Comparison of ENCODE assay signal across 24 cellular contexts in genomic region chr5:173768891-173769290, GRCh38.
"Had no signal": no experiment of that assay in that cellular context is flagged by ENCODE, and none has a peak within 500 bp of the region (broad histone marks: within the 10 kb centered on the region; RNA-seq: fewer than 3 reads in every experiment).

No MANE protein-coding gene starts in this region.

- H3K4me2 ChIP-seq: neural progenitor cell had no signal

- DNase-seq: colonic mucosa; dermis blood vessel endothelial cell; esophagus squamous epithelium; foreskin fibroblast; hypothalamus; kidney glomerular epithelial cell; lower lobe of right lung; mesenchymal stem cell; midbrain; nucleus accumbens; retina; sigmoid colon; stimulated activated CD4-positive, alpha-beta T cell treated with anti-CD3 and anti-CD28 coated beads, Interleukin-2, amount 100 ng/mL, for 24 hours; stimulated activated CD4-positive, alpha-beta T cell treated with anti-CD3 and anti-CD28 coated beads, Interleukin-4, amount 100 ng/mL, for 4 hours; stimulated activated naive CD4-positive, alpha-beta T cell; stomach; substantia nigra; trophoblast cell had no signal

- ATAC-seq: lower lobe of right lung had no signal

- H3K27me3 ChIP-seq: colonic mucosa, neural progenitor cell, sigmoid colon, stomach had no signal

- H2AFZ ChIP-seq: neural progenitor cell, parathyroid adenoma had no signal

- H3K9me3 ChIP-seq: colonic mucosa, esophagus squamous epithelium, lower lobe of right lung, prostate gland, sigmoid colon, stomach, thoracic aorta had no signal

- H3K4me1 ChIP-seq: colonic mucosa, prostate gland had no signal

- H3K4me3 ChIP-seq: colonic mucosa, esophagus squamous epithelium, lower lobe of right lung, neural progenitor cell, prostate gland, sigmoid colon, skin epidermis, stomach, thoracic aorta had no signal

- H3K27ac ChIP-seq: colonic mucosa, esophagus squamous epithelium, lower lobe of right lung, neural progenitor cell, prostate gland, skin epidermis, thoracic aorta had no signal

- H3K36me3 ChIP-seq: colonic mucosa, esophagus squamous epithelium, lower lobe of right lung, neural progenitor cell, prostate gland, sigmoid colon, stomach, thoracic aorta had no signal

- H3K79me2 ChIP-seq: parathyroid adenoma had no signal

- FAIRE-seq: islet of Langerhans had no signal

- H3K9ac ChIP-seq: neural progenitor cell, parathyroid adenoma had no signal
